ENCODE assay signal across 22 cellular contexts in genomic region chr12:95600567-95600966, GRCh38. TPM values are rescaled to one million over a fixed set of nuclear protein-coding genes. Genes with fewer than 3 reads are reported as not detected.
DNase-seq lines count a peak whose midpoint lies in the region; ATAC-seq and TF ChIP-seq lines count a peak whose summit lies in the region.
"Had no signal": no experiment of that assay in that cellular context is flagged by ENCODE, and none has a peak within 500 bp of the region (broad histone marks: within the 10 kb centered on the region; RNA-seq: fewer than 3 reads in every experiment).

No MANE protein-coding gene starts in this region.

- H3K9me3 ChIP-seq in heart right ventricle (no peaks in the 10 kb centered on the region), psoas muscle (no peaks in the 10 kb centered on the region)

- H3K4me3 ChIP-seq in heart right ventricle (no peak overlapping the region), psoas muscle (no peak overlapping the region)
- H3K4me3 ChIP-seq: PC-9 had no signal

- peaks cover 2 to 28% (median 11%) of the 10 kb centered on the region in 9 donors for H3K4me1 ChIP-seq in heart right ventricle
- H3K4me1 ChIP-seq in psoas muscle, result no peaks in the 10 kb centered on the region

- H3K27me3 Mint-ChIP-seq in chondrocyte (ENCODE audit: low read depth), result no peaks in the 10 kb centered on the region

- H3K36me3 ChIP-seq in heart right ventricle, result no peaks in the 10 kb centered on the region
- H3K36me3 ChIP-seq in psoas muscle (ENCODE audit: insufficient read depth in 1 of 2, low read depth in 1 of 2), result no peaks in the 10 kb centered on the region

- H3K27ac Mint-ChIP-seq in chondrocyte (ENCODE audit: unreplicated experiment), result no peak overlapping the region
- H3K27ac Mint-ChIP-seq: CD14-positive monocyte, IgD-negative memory B cell had no signal

- H3K4me3 Mint-ChIP-seq in chondrocyte (ENCODE audit: unreplicated experiment), result no peak overlapping the region
- H3K4me3 Mint-ChIP-seq: CD14-positive monocyte, IgD-negative memory B cell had no signal

- peak; percentile 75 for DNase-seq in Right ventricle myocardium inferior (ENCODE audit: missing footprints)
- DNase-seq in cardiac septum (ENCODE audit: low spot score), result no peak
- peak; percentile 47 for DNase-seq in chondrocyte (ENCODE audit: low spot score)
- DNase-seq in heart right ventricle, result peak in 1 of 2 donors; percentile 30
- peak; percentile 44 to 59 for DNase-seq in psoas muscle
- DNase-seq in NCI-H748 treated with DMSO at 0.1 percent for 48 hours (lab: John Stamatoyannopoulos, UW), result no peak
- no peak for DNase-seq in DMS 273 treated with DMSO at 0.1 percent for 48 hours (lab: John Stamatoyannopoulos, UW)
- DNase-seq: 8988T, EL, H7, HFFc6, Karpas-422, NCI-H1417 treated with DMSO at 0.1 percent for 48 hours, NCI-H187, NCI-H446 treated with DMSO at 0.1 percent for 48 hours, NCI-H526 treated with DMSO at 0.1 percent for 48 hours, PC-9, RPMI8226 had no signal

- no peak for TF ChIP-seq CTCF in chondrocyte (IDR thresholded peaks at IDR 0.05)
- no peak for TF ChIP-seq CTCF in heart right ventricle (IDR thresholded peaks at IDR 0.05)
- no peak for TF ChIP-seq CTCF in psoas muscle (IDR thresholded peaks at IDR 0.05)

- no peaks in the 10 kb centered on the region for H3K36me3 Mint-ChIP-seq in chondrocyte (ENCODE audit: low read depth)
- H3K36me3 Mint-ChIP-seq: CD14-positive monocyte had no signal

- H3K9me3 Mint-ChIP-seq in chondrocyte (ENCODE audit: low read depth), result peaks cover 2% of the 10 kb centered on the region
- H3K9me3 Mint-ChIP-seq: CD14-positive monocyte, HFFc6, IgD-negative memory B cell had no signal

- H3K27ac ChIP-seq in heart right ventricle (peak overlapping the region in 6 of 10 donors; percentile 34 to 62 (median 54)), psoas muscle (no peak overlapping the region)

- peaks cover 19% of the 10 kb centered on the region for H3K4me1 Mint-ChIP-seq in chondrocyte (ENCODE audit: low read depth)
- H3K4me1 Mint-ChIP-seq: CD14-positive monocyte had no signal

- intact Hi-C loops in Right ventricle myocardium inferior (cut with DNase I) (no loop called here), cardiac septum (cut with DNase I) (no loop called here), heart right ventricle (cut with DNase I) (no loop called here), psoas muscle (cut with DNase I) (no loop called here)

- WGBS in heart right ventricle, 2 donors, result 89 to 90% methylated on average over 8 of the region's 8 CpGs
- 70 to 91% (median 76%) methylated on average over 8 of the region's 8 CpGs for WGBS in psoas muscle, 3 donors

- ATAC-seq in Right ventricle myocardium inferior (peak; percentile 77), heart right ventricle (peak in 6 of 8 donors; percentile 35 to 73 (median 52)), psoas muscle (peak in 1 of 4 donors; percentile 45), HG03432 (IDR thresholded peaks at IDR 0.05; ENCODE audit: unreplicated experiment) (no peak)
- ATAC-seq: SK-N-SH treated with all-trans-retinoic acid at 6 μM for 48 hours had no signal

- H3K27me3 ChIP-seq in heart right ventricle, result no peaks in the 10 kb centered on the region
- no peaks in the 10 kb centered on the region for H3K27me3 ChIP-seq in psoas muscle (ENCODE audit: insufficient read depth in 3 of 3, low read length in 2 of 3)

RNA-seq across cellular contexts. Expression of gene USP44, which starts 49.3 kb away (rescaled TPM):
- total RNA-seq in Right ventricle myocardium inferior, result 1.0 TPM
- total RNA-seq in cardiac septum, result 0.35 TPM
- total RNA-seq in chondrocyte, result 0.18 TPM in 1 of 3 replicates, not detected in the others
- total RNA-seq in heart right ventricle, result under 1 TPM in 9 of 10 donors, not detected in 1; 0.19 to 0.89 (median 0.31) TPM
- polyA plus RNA-seq in heart right ventricle, result under 1 TPM; 0.06 to 0.73 TPM
- under 1 TPM; 0.11 to 0.34 (median 0.24) TPM for total RNA-seq in psoas muscle
- polyA plus RNA-seq in psoas muscle, result under 1 TPM; 0.13 to 0.17 (median 0.14) TPM
- total RNA-seq: HFFc6 had no signal

Comparison
In these comparisons a context has a peak if more than half of its experiments do, and no peak if none do; other contexts are left out.
1. DNase-seq: peak in Right ventricle myocardium inferior (single experiment), chondrocyte (single experiment) and psoas muscle (2 of 2); none in cardiac septum (single experiment), NCI-H748 treated with DMSO at 0.1 percent for 48 hours (single experiment) and DMS 273 treated with DMSO at 0.1 percent for 48 hours (single experiment).